17 cellular contexts compared by ENCODE assay signal in genomic region chr6:79778794-79779193, GRCh38.
A peak's percentile ranks its signal among the peaks of the same experiment; 100 is the strongest.
DNase-seq lines count a peak whose midpoint lies in the region; ATAC-seq and TF ChIP-seq lines count a peak whose summit lies in the region.
"Had no signal": no experiment of that assay in that cellular context is flagged by ENCODE, and none has a peak within 500 bp of the region (broad histone marks: within the 10 kb centered on the region; RNA-seq: fewer than 3 reads in every experiment).

No MANE protein-coding gene starts in this region.

- CTCF ChIA-PET in HCT116 (lab: Charles Lee) = interaction anchor here (1.0 to 2.1 kb wide), 6 partner anchors 8 to 106 kb away, joined by 4 to 42 read pairs (median 6); no protein-coding TSS in a partner anchor

- no peaks in the 10 kb centered on the region for H3K9me2 ChIP-seq in HCT116 (ENCODE audit: insufficient read depth)

- DNase-seq in NCI-H2171 treated with DMSO at 0.1 percent for 48 hours (lab: John Stamatoyannopoulos, UW) (peak; percentile 35), NCI-H2171 (lab: John Stamatoyannopoulos, UW) (no peak), HCT116 (ENCODE audit: low read depth, low spot score) (no peak), SHP77 treated with DMSO at 0.1 percent for 48 hours (lab: John Stamatoyannopoulos, UW) (peak; percentile 19), left cardiac atrium (no peak), HuH-7.5 (ENCODE audit: low spot score) (no peak)
- DNase-seq: activated CD4-positive, alpha-beta T cell treated with anti-CD3 and anti-CD28 coated beads, Interleukin-2, amount 10 ng/mL, durations not matched to agents 7 days and 5 days; effector CD4-positive, alpha-beta T cell; GF-D8; left colon; T-cell; testis had no signal

- H3K4me1 ChIP-seq in HCT116 (ENCODE audit: control insufficient read depth in 1 of 2, insufficient read depth in 2 of 2, low read length in 2 of 2) (peaks cover 0 to 11% of the 10 kb centered on the region in 2 experiments; a peak in 1 of 4 replicates), liver (ENCODE audit: control insufficient read depth in 4 of 4, insufficient read depth in 4 of 4, low read length in 3 of 4) (peaks cover 0 to 5% (median 2%) of the 10 kb centered on the region in 4 donors)

- H3K9me3 ChIP-seq in HCT116 (ENCODE audit: control insufficient read depth in 1 of 2, insufficient read depth in 1 of 2, low read depth in 1 of 2, low read length in 2 of 2) (no peaks in the 10 kb centered on the region), liver (ENCODE audit: control insufficient read depth in 4 of 4, low read length in 3 of 4) (no peaks in the 10 kb centered on the region)
- H3K9me3 ChIP-seq: esophagus muscularis mucosa, gastroesophageal sphincter, testis had no signal

- no peaks in the 10 kb centered on the region for H4K20me1 ChIP-seq in HCT116 (ENCODE audit: insufficient read depth)

- no peaks in the 10 kb centered on the region for H3K79me2 ChIP-seq in HCT116 (ENCODE audit: insufficient read depth, low read length)

- TF ChIP-seq RAD21 in HCT116 (IDR thresholded peaks at IDR 0.05; ENCODE audit: low read depth) = no peak
- no peak for TF ChIP-seq RAD21 in liver (IDR thresholded peaks at IDR 0.05)

- whole genome bisulfite sequencing in liver = 92% methylated on average over 4 of the region's 4 CpGs

- TF ChIP-seq CTCF in HCT116 (IDR thresholded peaks at IDR 0.05 in 2 of 3, conservative IDR thresholded peaks at IDR 0.05 in 1 of 3; ENCODE audit: borderline replicate concordance in 1 of 3, insufficient read depth in 1 of 3, low read depth in 2 of 3, low read length in 2 of 3) (peak in 1 of 3 experiments; percentile 21; a peak in 2 of 6 replicates), liver (IDR thresholded peaks at IDR 0.05; ENCODE audit: low read depth, low read length, missing input control) (peak; percentile 10)

- no peak for TF ChIP-seq POLR2A in HCT116 (IDR thresholded peaks at IDR 0.05; ENCODE audit: borderline replicate concordance, extremely low read depth, insufficient read depth, insufficient read length)

- H3K27me3 ChIP-seq in HCT116 (ENCODE audit: insufficient read depth, low read length) = no peaks in the 10 kb centered on the region
- H3K27me3 ChIP-seq in liver (ENCODE audit: control insufficient read depth in 4 of 4, insufficient read depth in 4 of 4, low read length in 3 of 4) = no peaks in the 10 kb centered on the region
- H3K27me3 ChIP-seq: esophagus muscularis mucosa, gastroesophageal sphincter, testis had no signal

- no peak for ATAC-seq in HCT116
- no peak for ATAC-seq in left cardiac atrium
- ATAC-seq in esophagus mucosa = no peak

- intact Hi-C loops in HCT116 (cut with micrococcal nuclease) (loop anchor here (1.0 to 5.0 kb wide), 3 partner anchors 36 to 314 kb away; no protein-coding TSS in a partner anchor), left cardiac atrium (cut with DNase I) (loop anchor here in 1 of 2 donors (1.0 to 5.0 kb wide), 2 partner anchors 36 to 314 kb away; no protein-coding TSS in a partner anchor)

- POLR2A ChIA-PET in HCT116 (lab: Charles Lee) = no interaction called here

- H3K9ac ChIP-seq in HCT116 (ENCODE audit: low read length) = no peak overlapping the region
- H3K9ac ChIP-seq in liver (ENCODE audit: low read depth in 1 of 2, low read length in 2 of 2) = no peak overlapping the region

- H3K27ac ChIP-seq in HCT116 (ENCODE audit: low read depth, low read length) = no peak overlapping the region
- no peak overlapping the region for H3K27ac ChIP-seq in liver (ENCODE audit: low read depth in 1 of 2, low read length in 2 of 2)
- H3K27ac ChIP-seq: esophagus muscularis mucosa, gastroesophageal sphincter, RWPE1, testis had no signal

- H3K36me3 ChIP-seq in HCT116 (ENCODE audit: control insufficient read depth in 1 of 2, insufficient read depth in 2 of 2, low read length in 2 of 2) = no peaks in the 10 kb centered on the region
- no peaks in the 10 kb centered on the region for H3K36me3 ChIP-seq in liver (ENCODE audit: control insufficient read depth in 4 of 4, insufficient read depth in 3 of 4, low read depth in 1 of 4, low read length in 3 of 4)
- H3K36me3 ChIP-seq: esophagus muscularis mucosa, gastroesophageal sphincter had no signal

- peak overlapping the region; percentile 99 for H2AFZ ChIP-seq in HCT116 (ENCODE audit: low read depth, low read length, poor library complexity, severe bottlenecking)

- H3K4me3 ChIP-seq in HCT116 (replicated peaks in 1 of 2; ENCODE audit: low read depth in 1 of 2, low read length in 2 of 2) (no peak overlapping the region), liver (ENCODE audit: low read depth in 1 of 3, low read length in 3 of 3) (no peak overlapping the region)

- no TSS peak for BruUV-seq in HCT116 (replicated peaks; lab: Mats Ljungman, UMichigan)

- H3K4me2 ChIP-seq in HCT116 (ENCODE audit: low read length) = peak overlapping the region; percentile 77; the same call in 1 of the 2 replicates

- RAD21 ChIA-PET in HCT116 (lab: Charles Lee; ENCODE audit: low non-redundant PET in 1 of 2, low total read pairs in 2 of 2, uncharacterized antibody in 2 of 2, unreplicated experiment in 2 of 2) = interaction anchor here in 1 of 2 experiments (1.0 kb wide), 1 partner anchor 91 kb away, joined by 3 read pairs; no protein-coding TSS in a partner anchor

TF ChIP-seq in HCT116, 20 proteins besides CTCF, POLR2A, EP300 and RAD21 (continues in another document):
- TF ChIP-seq EZH2phosphoT487 (IDR thresholded peaks at IDR 0.05; ENCODE audit: borderline replicate concordance) = no peak
- TF ChIP-seq MAX (IDR thresholded peaks at IDR 0.05) = no peak
- TF ChIP-seq EZH2 (IDR thresholded peaks at IDR 0.05) = no peak
- TF ChIP-seq CBX3 (IDR thresholded peaks at IDR 0.05; ENCODE audit: low read depth) = no peak
- TF ChIP-seq REST (IDR thresholded peaks at IDR 0.05; ENCODE audit: low read depth) = no peak

TF ChIP-seq in liver, 16 proteins besides CTCF, POLR2A, EP300 and RAD21:
- TF ChIP-seq HNF4G (IDR thresholded peaks at IDR 0.05) (no peak), JUND (IDR thresholded peaks at IDR 0.05) (no peak), FOXA1 (IDR thresholded peaks at IDR 0.05) (no peak), RXRA (IDR thresholded peaks at IDR 0.05) (no peak), YY1 (IDR thresholded peaks at IDR 0.05) (no peak), SP1 (IDR thresholded peaks at IDR 0.05) (no peak), NR2F2 (IDR thresholded peaks at IDR 0.05) (no peak), EGR1 (IDR thresholded peaks at IDR 0.05; ENCODE audit: low read depth in 2 of 2) (no peak), TAF1 (conservative IDR thresholded peaks at IDR 0.05) (no peak), HNF4A (conservative IDR thresholded peaks at IDR 0.05) (no peak), GABPA (IDR thresholded peaks at IDR 0.05 in 1 of 2, conservative IDR thresholded peaks at IDR 0.05 in 1 of 2) (no peak), REST (IDR thresholded peaks at IDR 0.05) (no peak), ATF3 (IDR thresholded peaks at IDR 0.05) (no peak), FOXA2 (IDR thresholded peaks at IDR 0.05) (no peak)

Comparison
In these comparisons a context has a peak if more than half of its experiments do, and no peak if none do; other contexts are left out.
1. DNase-seq: peak in NCI-H2171 treated with DMSO at 0.1 percent for 48 hours (single experiment) and SHP77 treated with DMSO at 0.1 percent for 48 hours (single experiment); none in NCI-H2171 (single experiment), HCT116 (single experiment), left cardiac atrium (single experiment) and HuH-7.5 (single experiment).